26 cellular contexts compared by ENCODE assay signal in the genomic region with DNA sequence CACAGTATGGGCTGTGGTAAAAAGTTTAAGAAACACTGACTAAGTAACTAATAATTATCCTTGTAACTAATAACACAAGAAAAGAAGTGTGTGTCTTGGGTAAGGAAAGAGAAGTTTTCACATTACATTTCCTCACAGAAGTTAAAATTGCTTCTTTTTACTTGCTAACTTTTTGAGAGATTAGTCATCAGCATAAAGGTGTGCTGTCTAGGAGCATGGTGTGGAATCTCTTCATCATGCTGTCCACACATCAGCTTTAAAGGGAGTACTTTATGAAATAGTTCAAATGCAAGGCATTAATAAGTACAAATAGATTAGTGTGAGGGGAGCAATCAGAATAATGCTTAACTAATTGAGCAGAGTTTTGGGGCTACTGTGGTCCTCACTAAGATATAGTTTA. TPM values are rescaled to one million over a fixed set of nuclear protein-coding genes. Genes with fewer than 3 reads are reported as not detected.
DNase-seq lines count a peak whose midpoint lies in the region; ATAC-seq and TF ChIP-seq lines count a peak whose summit lies in the region.
"Had no signal": no experiment of that assay in that cellular context is flagged by ENCODE, and none has a peak within 500 bp of the region (broad histone marks: within the 10 kb centered on the region; RNA-seq: fewer than 3 reads in every experiment).

No MANE protein-coding gene starts in this region.

- no peak overlapping the region for H3K4me3 Mint-ChIP-seq in stimulated activated naive CD8-positive, alpha-beta T cell treated with anti-CD3 and anti-CD28 coated beads, Interleukin-15, amount 100 ng/mL, for 72 hours
- no peak overlapping the region for H3K4me3 Mint-ChIP-seq in activated naive CD8-positive, alpha-beta T cell treated with anti-CD3 and anti-CD28 coated beads for 36 hours
- H3K4me3 Mint-ChIP-seq in naive thymus-derived CD4-positive, alpha-beta T cell = no peak overlapping the region
- H3K4me3 Mint-ChIP-seq: CD4-positive, alpha-beta T cell had no signal

- H2BK12ac ChIP-seq in trophoblast cell (ENCODE audit: low read length) = no peak overlapping the region

- ATAC-seq in stimulated activated naive CD8-positive, alpha-beta T cell treated with anti-CD3 and anti-CD28 coated beads, Interleukin-15, Interleukin-2, amounts not matched to agents 100 U/mL and 50 U/mL, for 24 hours = peak; percentile 30
- ATAC-seq in stimulated activated naive CD8-positive, alpha-beta T cell treated with anti-CD3 and anti-CD28 coated beads, Interleukin-15, amount 100 ng/mL, for 72 hours = no peak
- no peak for ATAC-seq in naive thymus-derived CD4-positive, alpha-beta T cell
- ATAC-seq: A549, K562 had no signal

- DNase-seq in stimulated activated naive CD8-positive, alpha-beta T cell treated with anti-CD3 and anti-CD28 coated beads, Interleukin-15, Interleukin-2, amounts not matched to agents 100 U/mL and 50 U/mL, for 24 hours = no peak
- DNase-seq in stimulated activated naive CD8-positive, alpha-beta T cell treated with anti-CD3 and anti-CD28 coated beads, Interleukin-15, amount 100 ng/mL, for 72 hours = no peak
- no peak for DNase-seq in activated naive CD8-positive, alpha-beta T cell treated with anti-CD3 and anti-CD28 coated beads for 36 hours
- DNase-seq in kidney tubule cell (ENCODE audit: low spot score) = peak; percentile 61
- no peak for DNase-seq in trophoblast cell
- no peak for DNase-seq in naive thymus-derived CD4-positive, alpha-beta T cell
- no peak for DNase-seq in RWPE1 (ENCODE audit: low spot score)
- DNase-seq: AML-193; CD4-positive, alpha-beta T cell; DMS53; Kasumi-1; MV-4-11; NCI-H1105; NCI-H1436 treated with DMSO at 0.1 percent for 48 hours; NCI-H187 treated with DMSO at 0.1 percent for 48 hours; NCI-H2171 treated with DMSO at 0.1 percent for 48 hours; NCI-H524 treated with DMSO at 0.1 percent for 48 hours; NCI-H82; RPMI8226; SHP77 treated with DMSO at 0.1 percent for 48 hours had no signal

- peaks cover 1 to 2% of the 10 kb centered on the region in 2 experiments for H3K36me3 ChIP-seq in trophoblast cell (ENCODE audit: control insufficient read depth in 1 of 2, insufficient read depth in 2 of 2, low read length in 2 of 2)
- H3K36me3 ChIP-seq in naive thymus-derived CD4-positive, alpha-beta T cell (ENCODE audit: control insufficient read depth in 2 of 3, insufficient read depth in 3 of 3, low read length in 3 of 3) = peaks cover 18 to 69% (median 32%) of the 10 kb centered on the region in 3 experiments

- H3K4me3 ChIP-seq in trophoblast cell (ENCODE audit: low read depth, low read length) = no peak overlapping the region
- H3K4me3 ChIP-seq in naive thymus-derived CD4-positive, alpha-beta T cell (ENCODE audit: low read length) = no peak overlapping the region
- H3K4me3 ChIP-seq: A549; BLaER1 treated with 17β-estradiol and CSF1 and Interleukin-3, amounts not matched to agents 10 nM and 100 nM; K562 had no signal

- H3K14ac ChIP-seq in trophoblast cell (ENCODE audit: low read length) = no peak overlapping the region

- H3K27me3 Mint-ChIP-seq in stimulated activated naive CD8-positive, alpha-beta T cell treated with anti-CD3 and anti-CD28 coated beads, Interleukin-15, amount 100 ng/mL, for 72 hours = no peaks in the 10 kb centered on the region
- H3K27me3 Mint-ChIP-seq in activated naive CD8-positive, alpha-beta T cell treated with anti-CD3 and anti-CD28 coated beads for 36 hours = no peaks in the 10 kb centered on the region
- H3K27me3 Mint-ChIP-seq in naive thymus-derived CD4-positive, alpha-beta T cell = no peaks in the 10 kb centered on the region
- H3K27me3 Mint-ChIP-seq: CD4-positive, alpha-beta T cell had no signal

- H4K91ac ChIP-seq in trophoblast cell (ENCODE audit: low read depth, low read length) = no peak overlapping the region

- H3K79me1 ChIP-seq in trophoblast cell (ENCODE audit: low read length) = no peaks in the 10 kb centered on the region

- intact Hi-C loops in naive thymus-derived CD4-positive, alpha-beta T cell (cut with micrococcal nuclease) = no loop called here

- peak overlapping the region in 1 of 2 donors; percentile 69 for H3K27ac Mint-ChIP-seq in stimulated activated naive CD8-positive, alpha-beta T cell treated with anti-CD3 and anti-CD28 coated beads, Interleukin-15, amount 100 ng/mL, for 72 hours
- peak overlapping the region; percentile 32 for H3K27ac Mint-ChIP-seq in activated naive CD8-positive, alpha-beta T cell treated with anti-CD3 and anti-CD28 coated beads for 36 hours
- H3K27ac Mint-ChIP-seq in naive thymus-derived CD4-positive, alpha-beta T cell = no peak overlapping the region
- H3K27ac Mint-ChIP-seq: CD4-positive, alpha-beta T cell had no signal

- H3K4ac ChIP-seq in trophoblast cell (ENCODE audit: low read depth, low read length) = no peak overlapping the region

- H3K79me2 ChIP-seq in trophoblast cell (ENCODE audit: control insufficient read depth, insufficient read depth, low read length, poor library complexity) = no peaks in the 10 kb centered on the region

- H3K9me3 Mint-ChIP-seq in stimulated activated naive CD8-positive, alpha-beta T cell treated with anti-CD3 and anti-CD28 coated beads, Interleukin-15, amount 100 ng/mL, for 72 hours = no peaks in the 10 kb centered on the region
- H3K9me3 Mint-ChIP-seq in activated naive CD8-positive, alpha-beta T cell treated with anti-CD3 and anti-CD28 coated beads for 36 hours = no peaks in the 10 kb centered on the region
- H3K9me3 Mint-ChIP-seq in naive thymus-derived CD4-positive, alpha-beta T cell = no peaks in the 10 kb centered on the region
- H3K9me3 Mint-ChIP-seq: CD4-positive, alpha-beta T cell had no signal

- TF ChIP-seq CTCF in RWPE1 (conservative IDR thresholded peaks at IDR 0.05; ENCODE audit: low read depth) = no peak

- no peak overlapping the region for H2BK120ac ChIP-seq in trophoblast cell (ENCODE audit: insufficient read depth, low read length, poor library complexity)

- POLR2A ChIA-PET in naive thymus-derived CD4-positive, alpha-beta T cell (lab: Charles Lee) = no interaction called here
- POLR2A ChIA-PET in RWPE1 (lab: Yijun Ruan, JAX; ENCODE audit: low non-redundant PET) = no interaction called here

- no peaks in the 10 kb centered on the region for H3K27me3 ChIP-seq in trophoblast cell (ENCODE audit: insufficient read depth, low read length)
- H3K27me3 ChIP-seq in naive thymus-derived CD4-positive, alpha-beta T cell (ENCODE audit: control insufficient read depth in 2 of 2, insufficient read depth in 2 of 2, low read length in 2 of 2) = no peaks in the 10 kb centered on the region
- H3K27me3 ChIP-seq: BLaER1 treated with 17β-estradiol and CSF1 and Interleukin-3, amounts not matched to agents 10 nM and 100 nM had no signal

- H3K27ac ChIP-seq in trophoblast cell (ENCODE audit: low read depth, low read length) (no peak overlapping the region), RWPE1 (no peak overlapping the region)
- no peak overlapping the region for H3K27ac ChIP-seq in naive thymus-derived CD4-positive, alpha-beta T cell (ENCODE audit: low read depth, low read length)
- H3K27ac ChIP-seq: A549 had no signal

- no peak overlapping the region for H3K4me2 ChIP-seq in trophoblast cell (ENCODE audit: low read length)
- H3K4me2 ChIP-seq: A549 had no signal

- CTCF ChIA-PET in naive thymus-derived CD4-positive, alpha-beta T cell (lab: Charles Lee) = interaction anchor here (0.6 kb wide), 1 partner anchor 133 kb away, joined by 4 read pairs; no protein-coding TSS in a partner anchor
- CTCF ChIA-PET in RWPE1 (lab: Yijun Ruan, JAX) = no interaction called here

- no peaks in the 10 kb centered on the region for H3K9me3 ChIP-seq in trophoblast cell (ENCODE audit: insufficient read depth, low read depth, low read length)
- H3K9me3 ChIP-seq in naive thymus-derived CD4-positive, alpha-beta T cell (ENCODE audit: control insufficient read depth in 2 of 3, low read length in 3 of 3) = no peaks in the 10 kb centered on the region
- H3K9me3 ChIP-seq: A549; BLaER1 treated with 17β-estradiol and CSF1 and Interleukin-3, amounts not matched to agents 10 nM and 100 nM had no signal

- no peak overlapping the region for H2AFZ ChIP-seq in trophoblast cell (ENCODE audit: insufficient read depth, low read length, poor library complexity)

- no peak overlapping the region for H4K12ac ChIP-seq in trophoblast cell (ENCODE audit: low read depth, low read length)

- no peak overlapping the region for H2BK5ac ChIP-seq in trophoblast cell (ENCODE audit: low read depth, low read length, poor library complexity)

- H3K9ac ChIP-seq in trophoblast cell (ENCODE audit: low read length) = no peak overlapping the region
- H3K9ac ChIP-seq: BLaER1 treated with 17β-estradiol and CSF1 and Interleukin-3, amounts not matched to agents 10 nM and 100 nM had no signal

- no peak overlapping the region for H2AK5ac ChIP-seq in trophoblast cell (ENCODE audit: low read length)

- H3K4me1 Mint-ChIP-seq in stimulated activated naive CD8-positive, alpha-beta T cell treated with anti-CD3 and anti-CD28 coated beads, Interleukin-15, amount 100 ng/mL, for 72 hours = peaks cover 12% of the 10 kb centered on the region
- H3K4me1 Mint-ChIP-seq in activated naive CD8-positive, alpha-beta T cell treated with anti-CD3 and anti-CD28 coated beads for 36 hours = peaks cover 26% of the 10 kb centered on the region
- H3K4me1 Mint-ChIP-seq in naive thymus-derived CD4-positive, alpha-beta T cell = peaks cover 0 to 7% (median 0%) of the 10 kb centered on the region in 7 donors

- no peaks in the 10 kb centered on the region for H3K4me1 ChIP-seq in trophoblast cell (ENCODE audit: control insufficient read depth in 1 of 2, insufficient read depth in 2 of 2, low read length in 2 of 2)
- H3K4me1 ChIP-seq in naive thymus-derived CD4-positive, alpha-beta T cell (ENCODE audit: control insufficient read depth in 2 of 2, insufficient read depth in 2 of 2, low read length in 2 of 2) = no peaks in the 10 kb centered on the region
- H3K4me1 ChIP-seq: A549 had no signal

- H3K23ac ChIP-seq in trophoblast cell (ENCODE audit: low read length) = no peak overlapping the region

- no peak overlapping the region for H3K18ac ChIP-seq in trophoblast cell (ENCODE audit: low read length)

- H3K36me3 Mint-ChIP-seq in activated naive CD8-positive, alpha-beta T cell treated with anti-CD3 and anti-CD28 coated beads for 36 hours = peaks cover 39% of the 10 kb centered on the region
- peaks cover 9 to 51% (median 28%) of the 10 kb centered on the region in 5 donors for H3K36me3 Mint-ChIP-seq in naive thymus-derived CD4-positive, alpha-beta T cell

- H4K8ac ChIP-seq in trophoblast cell (ENCODE audit: low read depth, low read length) = no peak overlapping the region

RNA-seq across cellular contexts. Expression of gene WDR36, which starts 29.8 kb away (rescaled TPM):
- 10 to 100 TPM; 79.7 to 80.7 TPM for total RNA-seq in activated naive CD8-positive, alpha-beta T cell treated with anti-CD3 and anti-CD28 coated beads for 36 hours
- polyA plus RNA-seq in trophoblast cell (2013) = 14.0 and 15.5 TPM in 2 replicates
- total RNA-seq in naive thymus-derived CD4-positive, alpha-beta T cell = 10 to 100 TPM; 24.8 to 37.4 (median 29.7) TPM
- 10 to 100 TPM; 24.4 to 30.8 TPM for polyA plus RNA-seq in naive thymus-derived CD4-positive, alpha-beta T cell

RNA-seq across cellular contexts. Expression of gene TSLP, which starts 50.4 kb away (rescaled TPM):
- total RNA-seq in activated naive CD8-positive, alpha-beta T cell treated with anti-CD3 and anti-CD28 coated beads for 36 hours = 1 to 10 TPM in 1 of 2 experiments, under 1 TPM in 1; 0.99 to 1.1 TPM
- polyA plus RNA-seq in trophoblast cell (2013) = 0.40 and 0.42 TPM in 2 replicates
- total RNA-seq in naive thymus-derived CD4-positive, alpha-beta T cell = under 1 TPM in 1 of 5 experiments, not detected in 4; 0.15 TPM
- polyA plus RNA-seq in naive thymus-derived CD4-positive, alpha-beta T cell = not detected
- total RNA-seq: CD4-positive, alpha-beta T cell; Daoy; G401; HT1080 had no signal
- polyA plus RNA-seq: A549 had no signal
